19 cellular contexts compared by ENCODE assay signal in the genomic region with DNA sequence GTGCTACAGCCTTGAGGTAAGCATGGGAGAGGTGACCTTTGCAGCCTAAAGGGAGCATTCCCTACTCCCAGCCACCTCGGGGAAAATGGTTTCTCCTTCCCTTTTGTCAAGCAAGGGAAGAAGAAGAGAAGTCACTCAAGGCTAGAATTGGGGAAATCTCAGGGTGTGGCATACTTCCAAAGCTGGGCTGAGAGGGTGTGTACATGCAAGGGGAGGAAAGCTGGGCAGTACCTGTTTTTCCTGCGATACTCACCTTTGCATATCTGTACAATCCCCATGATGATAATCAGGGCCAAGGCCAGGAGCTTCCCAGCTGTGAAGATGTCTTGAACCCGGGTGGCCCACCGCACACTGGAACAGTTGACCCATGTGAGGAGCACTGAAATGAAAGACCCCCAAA. TPM values are rescaled to one million over a fixed set of nuclear protein-coding genes. Genes with fewer than 3 reads are reported as not detected.
"Had no signal": no experiment of that assay in that cellular context is flagged by ENCODE, and none has a peak within 500 bp of the region (broad histone marks: within the 10 kb centered on the region; RNA-seq: fewer than 3 reads in every experiment).

No MANE protein-coding gene starts in this region.

- H3K36me3 ChIP-seq: ovary, SJCRH30 had no signal

- DNase-seq: activated CD4-positive, alpha-beta T cell treated with anti-CD3 and anti-CD28 coated beads, Interleukin-2, amount 50 U/mL, for 48 hours; activated CD4-positive, CD25-positive, alpha-beta regulatory T cell treated with anti-CD3 and anti-CD28 coated beads, Interleukin-2, amount 50 U/mL, for 72 hours; activated CD8-positive, alpha-beta memory T cell treated with anti-CD3 and anti-CD28 coated beads, Interleukin-2, amount 10 ng/mL, durations not matched to agents 7 days and 5 days; activated effector memory CD4-positive, alpha-beta T cell treated with anti-CD3 and anti-CD28 coated beads, Interleukin-2, amount 50 U/mL, for 16 hours; activated naive CD8-positive, alpha-beta T cell treated with anti-CD3 and anti-CD28 coated beads for 36 hours; activated T-cell treated with anti-CD3 and anti-CD28 coated beads, Interleukin-2, amount 50 U/mL, for 24 hours; immature natural killer cell; substantia nigra; T-helper 9 cell had no signal

- H3K27ac ChIP-seq: ovary, SJCRH30 had no signal

- ATAC-seq: activated CD8-positive, alpha-beta memory T cell treated with anti-CD3 and anti-CD28 coated beads, Interleukin-2, amount 10 ng/mL, durations not matched to agents 7 days and 5 days; stimulated activated effector memory CD8-positive, alpha-beta T cell treated with anti-CD3 and anti-CD28 coated beads, Interleukin-12 subunit alpha, Interleukin-12 subunit beta, amount 100 ng/mL, for 72 hours had no signal

- H3K4me3 ChIP-seq: ovary, SJCRH30, smooth muscle cell, upper lobe of left lung had no signal

- H3K27me3 ChIP-seq: ovary, SJCRH30, upper lobe of left lung had no signal

- H3K9me3 ChIP-seq: ovary, SJCRH30, upper lobe of left lung had no signal

RNA-seq across cellular contexts. Expression of a gene that starts 23.8 kb away (rescaled TPM):
- total RNA-seq: bronchial epithelial cell, endothelial cell of umbilical vein, ovary, renal cortical epithelial cell, SJCRH30, smooth muscle cell had no signal
- polyA plus RNA-seq: endothelial cell of umbilical vein, immature natural killer cell, neural cell, smooth muscle cell had no signal

RNA-seq across cellular contexts. Expression of a gene that starts 38.0 kb away (rescaled TPM):
- total RNA-seq: activated CD8-positive, alpha-beta memory T cell treated with anti-CD3 and anti-CD28 coated beads, Interleukin-2, amount 10 ng/mL, durations not matched to agents 7 days and 5 days; activated naive CD8-positive, alpha-beta T cell treated with anti-CD3 and anti-CD28 coated beads for 36 hours; bronchial epithelial cell; endothelial cell of umbilical vein; mucosa of gallbladder; ovary; renal cortical epithelial cell; SJCRH30; smooth muscle cell; upper lobe of left lung had no signal
- polyA plus RNA-seq: endothelial cell of umbilical vein, immature natural killer cell, neural cell, ovary, smooth muscle cell had no signal
